ENCODE assay signal across 35 cellular contexts in genomic region chr9:20083417-20083816, GRCh38.
"Had no signal": no experiment of that assay in that cellular context is flagged by ENCODE, and none has a peak within 500 bp of the region (broad histone marks: within the 10 kb centered on the region; RNA-seq: fewer than 3 reads in every experiment).

No MANE protein-coding gene starts in this region.

- DNase-seq: activated B cell treated with CpG ODN at 0.5 μM for 24 hours; activated CD4-positive, alpha-beta memory T cell treated with anti-CD3 and anti-CD28 coated beads for 36 hours; activated CD4-positive, alpha-beta T cell treated with anti-CD3 and anti-CD28 coated beads for 4 hours; activated CD4-positive, alpha-beta T cell treated with anti-CD3 and anti-CD28 coated beads, Interleukin-2, amount 50 U/mL, for 1 hour; activated CD4-positive, alpha-beta T cell treated with anti-CD3 and anti-CD28 coated beads, Interleukin-2, amount 50 U/mL, for 4 hours; activated CD4-positive, CD25-positive, alpha-beta regulatory T cell treated with anti-CD3 and anti-CD28 coated beads, Interleukin-2, amount 50 U/mL, for 72 hours; activated CD8-positive, alpha-beta memory T cell treated with anti-CD3 and anti-CD28 coated beads, Interleukin-2, amount 50 U/mL, for 4 hours; activated CD8-positive, alpha-beta T cell treated with anti-CD3 and anti-CD28 coated beads for 36 hours; activated effector memory CD4-positive, alpha-beta T cell treated with Interleukin-2 at 50 U/mL for 16 hours; activated gamma-delta T cell; activated naive CD4-positive, alpha-beta T cell treated with anti-CD3 and anti-CD28 coated beads, Interleukin-2, amount 10 ng/mL, durations not matched to agents 7 days and 5 days; activated naive CD4-positive, alpha-beta T cell treated with Interleukin-2 at 50 U/mL for 16 hours; activated naive CD8-positive, alpha-beta T cell treated with anti-CD3 and anti-CD28 coated beads, Interleukin-2, amount 10 ng/mL, durations not matched to agents 7 days and 5 days; activated naive CD8-positive, alpha-beta T cell treated with anti-CD3 and anti-CD28 coated beads, Interleukin-2, amount 50 U/mL, for 24 hours; activated T-cell treated with anti-CD3 and anti-CD28 coated beads for 4 hours; activated T-cell treated with anti-CD3 and anti-CD28 coated beads, Interleukin-2, amount 50 U/mL, for 1 hour; activated T-cell treated with anti-CD3 and anti-CD28 coated beads, Interleukin-2, amount 50 U/mL, for 4 hours; amygdala; anterior cingulate cortex; caudate nucleus; cerebellar nuclear complex; T-helper 1 cell; T-helper 2 cell; T-helper 9 cell had no signal

- H3K27ac Mint-ChIP-seq: activated B cell treated with CpG ODN at 0.5 μM for 24 hours; activated CD4-positive, alpha-beta memory T cell treated with anti-CD3 and anti-CD28 coated beads for 36 hours; activated CD4-positive, alpha-beta T cell treated with anti-CD3 and anti-CD28 coated beads, Interleukin-2, amount 10 ng/mL, durations not matched to agents 24 days and 14 days; activated CD8-positive, alpha-beta T cell treated with anti-CD3 and anti-CD28 coated beads for 36 hours; activated naive CD4-positive, alpha-beta T cell treated with anti-CD3 and anti-CD28 coated beads, Interleukin-2, amount 10 ng/mL, durations not matched to agents 7 days and 5 days; activated naive CD4-positive, alpha-beta T cell treated with anti-CD3 and anti-CD28 coated beads, Interleukin-2, amount 50 U/mL, for 24 hours; activated naive CD8-positive, alpha-beta T cell; activated naive CD8-positive, alpha-beta T cell treated with anti-CD3 and anti-CD28 coated beads, Interleukin-2, amount 10 ng/mL, durations not matched to agents 7 days and 5 days; activated naive CD8-positive, alpha-beta T cell treated with anti-CD3 and anti-CD28 coated beads, Interleukin-2, amount 50 U/mL, for 24 hours; activated T-helper 2 cell treated with anti-CD3 and anti-CD28 coated beads, Interferon-gamma antibody, Interleukin-2, Interleukin-4, amounts not matched to agents 10 μg/mL and 5 μg/mL and 100 μg/mL, durations not matched to agents 14 hours and 24 hours and 36 hours; T-helper 1 cell treated with Interleukin-12 subunit alpha and Interleukin-12 subunit beta and Interleukin-4 antibody, amounts not matched to agents 30 μg/mL and 1 μg/mL, for 36 hours; T-helper 2 cell treated with Interferon-gamma antibody and Interleukin-4, amounts not matched to agents 5 μg/mL and 100 μg/mL, for 36 hours had no signal

- H3K27me3 ChIP-seq: ascending aorta, cardiac muscle cell had no signal

- H3K9me3 Mint-ChIP-seq: activated B cell treated with CpG ODN at 0.5 μM for 24 hours; activated CD4-positive, alpha-beta memory T cell treated with anti-CD3 and anti-CD28 coated beads for 36 hours; activated CD8-positive, alpha-beta T cell treated with anti-CD3 and anti-CD28 coated beads for 36 hours; activated naive CD4-positive, alpha-beta T cell treated with anti-CD3 and anti-CD28 coated beads, Interleukin-2, amount 50 U/mL, for 24 hours; activated naive CD8-positive, alpha-beta T cell treated with anti-CD3 and anti-CD28 coated beads, Interleukin-2, amount 50 U/mL, for 24 hours; activated T-cell treated with anti-CD3 and anti-CD28 coated beads, Interleukin-2, amount 50 U/mL, for 4 hours; activated T-helper 2 cell treated with anti-CD3 and anti-CD28 coated beads, Interferon-gamma antibody, Interleukin-2, Interleukin-4, amounts not matched to agents 10 μg/mL and 5 μg/mL and 100 μg/mL, durations not matched to agents 14 hours and 24 hours and 36 hours; central memory CD8-positive, alpha-beta T cell; T-helper 1 cell treated with Interleukin-12 subunit alpha and Interleukin-12 subunit beta and Interleukin-4 antibody, amounts not matched to agents 30 μg/mL and 1 μg/mL, for 36 hours; T-helper 2 cell treated with Interferon-gamma antibody and Interleukin-4, amounts not matched to agents 5 μg/mL and 100 μg/mL, for 36 hours had no signal

- H3K4me3 Mint-ChIP-seq: activated B cell treated with CpG ODN at 0.5 μM for 24 hours; activated CD4-positive, alpha-beta memory T cell treated with anti-CD3 and anti-CD28 coated beads for 36 hours; activated CD4-positive, alpha-beta T cell treated with anti-CD3 and anti-CD28 coated beads, Interleukin-2, amount 10 ng/mL, durations not matched to agents 24 days and 14 days; activated CD8-positive, alpha-beta T cell treated with anti-CD3 and anti-CD28 coated beads for 36 hours; activated naive CD4-positive, alpha-beta T cell treated with anti-CD3 and anti-CD28 coated beads, Interleukin-2, amount 10 ng/mL, durations not matched to agents 7 days and 5 days; activated naive CD4-positive, alpha-beta T cell treated with anti-CD3 and anti-CD28 coated beads, Interleukin-2, amount 50 U/mL, for 24 hours; activated naive CD8-positive, alpha-beta T cell; activated naive CD8-positive, alpha-beta T cell treated with anti-CD3 and anti-CD28 coated beads, Interleukin-2, amount 10 ng/mL, durations not matched to agents 7 days and 5 days; activated naive CD8-positive, alpha-beta T cell treated with anti-CD3 and anti-CD28 coated beads, Interleukin-2, amount 50 U/mL, for 24 hours; activated T-cell treated with anti-CD3 and anti-CD28 coated beads, Interleukin-2, amount 50 U/mL, for 4 hours; brain; central memory CD8-positive, alpha-beta T cell; T-helper 1 cell treated with Interleukin-12 subunit alpha and Interleukin-12 subunit beta and Interleukin-4 antibody, amounts not matched to agents 30 μg/mL and 1 μg/mL, for 36 hours; T-helper 2 cell treated with Interferon-gamma antibody and Interleukin-4, amounts not matched to agents 5 μg/mL and 100 μg/mL, for 36 hours had no signal

- H3K4me3 ChIP-seq: ascending aorta, cardiac muscle cell had no signal

- H3K4me1 Mint-ChIP-seq: activated B cell treated with CpG ODN at 0.5 μM for 24 hours; activated naive CD4-positive, alpha-beta T cell treated with anti-CD3 and anti-CD28 coated beads, Interleukin-2, amount 10 ng/mL, durations not matched to agents 7 days and 5 days; activated naive CD4-positive, alpha-beta T cell treated with anti-CD3 and anti-CD28 coated beads, Interleukin-2, amount 50 U/mL, for 24 hours; activated naive CD8-positive, alpha-beta T cell treated with anti-CD3 and anti-CD28 coated beads, Interleukin-2, amount 50 U/mL, for 24 hours; central memory CD8-positive, alpha-beta T cell had no signal

- H3K4me1 ChIP-seq: ascending aorta had no signal

- H3K27ac ChIP-seq: ascending aorta, cardiac muscle cell, VCaP had no signal

- H3K36me3 Mint-ChIP-seq: activated CD4-positive, alpha-beta memory T cell treated with anti-CD3 and anti-CD28 coated beads for 36 hours; activated naive CD4-positive, alpha-beta T cell treated with anti-CD3 and anti-CD28 coated beads, Interleukin-2, amount 50 U/mL, for 24 hours; activated naive CD8-positive, alpha-beta T cell; brain had no signal

- H3K27me3 Mint-ChIP-seq: activated B cell treated with CpG ODN at 0.5 μM for 24 hours; activated CD8-positive, alpha-beta T cell treated with anti-CD3 and anti-CD28 coated beads for 36 hours; activated naive CD4-positive, alpha-beta T cell treated with anti-CD3 and anti-CD28 coated beads, Interleukin-2, amount 50 U/mL, for 24 hours; activated naive CD8-positive, alpha-beta T cell; central memory CD8-positive, alpha-beta T cell had no signal

- ATAC-seq: activated CD8-positive, alpha-beta T cell treated with anti-CD3 and anti-CD28 coated beads for 36 hours; activated naive CD8-positive, alpha-beta T cell treated with anti-CD3 and anti-CD28 coated beads, Interleukin-2, amount 50 U/mL, for 24 hours; activated T-cell treated with anti-CD3 and anti-CD28 coated beads, Interleukin-2, amount 50 U/mL, for 4 hours had no signal

- H3K36me3 ChIP-seq: ascending aorta, cardiac muscle cell had no signal
